In the genomic region with DNA sequence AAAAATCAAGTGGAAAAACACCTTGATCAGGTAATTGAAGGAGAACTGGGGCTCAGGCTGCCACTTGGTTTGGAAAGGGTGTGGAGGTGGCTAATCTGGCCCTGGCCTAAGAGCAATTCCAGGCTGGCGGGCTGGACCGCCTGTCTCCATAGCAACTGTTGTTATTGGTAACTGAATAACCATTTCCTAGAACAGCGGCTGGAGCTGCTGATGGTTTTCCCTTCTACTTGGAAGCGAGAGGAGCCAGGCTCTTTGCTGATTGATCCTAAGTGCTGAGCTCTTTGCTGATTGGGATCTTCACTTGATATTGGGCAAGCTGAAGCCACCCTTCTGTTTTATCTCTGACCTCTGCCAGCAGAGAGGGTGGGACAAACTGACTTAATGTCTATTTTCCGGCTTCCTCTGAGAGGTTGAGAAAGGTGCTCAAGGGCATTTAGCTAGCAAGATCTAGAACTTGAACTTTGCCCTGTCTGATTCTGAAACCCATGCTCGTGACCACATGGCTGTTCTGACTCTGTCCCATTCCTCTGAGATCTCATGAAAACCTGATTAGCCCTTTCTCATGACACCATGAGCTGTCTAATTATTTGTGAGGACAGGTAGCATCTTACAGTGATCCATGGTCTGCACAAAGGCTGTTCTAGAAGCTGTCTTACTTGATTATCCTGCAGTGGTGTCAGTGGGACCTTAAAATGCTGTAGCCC, we compare ENCODE assay signal across 9 cellular contexts.
A peak's percentile ranks its signal among the peaks of the same experiment; 100 is the strongest.
DNase-seq lines count a peak whose midpoint lies in the region; ATAC-seq and TF ChIP-seq lines count a peak whose summit lies in the region.
"Had no signal": no experiment of that assay in that cellular context is flagged by ENCODE, and none has a peak within 500 bp of the region (broad histone marks: within the 10 kb centered on the region; RNA-seq: fewer than 3 reads in every experiment).

No MANE protein-coding gene starts in this region.

- H3K9me3 ChIP-seq in MG63 (no peaks in the 10 kb centered on the region; the same call in 1 of the 2 replicates), A673 (ENCODE audit: low read depth, low read length, poor library complexity, severe bottlenecking) (no peaks in the 10 kb centered on the region)

- BruUV-seq in A673 (replicated peaks; lab: Mats Ljungman, UMichigan): no TSS peak

- CTCF ChIA-PET in A673 (lab: Charles Lee): no interaction called here

- ATAC-seq in GM19324 (IDR thresholded peaks at IDR 0.05; ENCODE audit: low FRiP score, unreplicated experiment): peak; percentile 56

- DNase-seq in AG08395 (ENCODE audit: low spot score): peak; percentile 28
- DNase-seq in NCI-H774 (lab: John Stamatoyannopoulos, UW): peak; percentile 70
- peak in 24 of 42 donors; percentile 4 to 49 (median 24) for DNase-seq in head of caudate nucleus
- DNase-seq in MG63: no peak
- DNase-seq in A673 (ENCODE audit: low spot score): no peak
- DNase-seq in amniotic stem cell (lab: John Stamatoyannopoulos, UW): no peak
- DNase-seq in NOMO-1 (lab: John Stamatoyannopoulos, UW; ENCODE audit: unreplicated experiment in 2 of 2): no peak
- DNase-seq: naive B cell had no signal

- no peak overlapping the region for H3K27ac ChIP-seq in A673 (ENCODE audit: low read depth, low read length, poor library complexity, severe bottlenecking)

- no peaks in the 10 kb centered on the region for H3K36me3 ChIP-seq in MG63
- no peaks in the 10 kb centered on the region for H3K36me3 ChIP-seq in A673 (ENCODE audit: insufficient read depth, low read length, poor library complexity, severe bottlenecking)

- H3K4me1 ChIP-seq in A673 (ENCODE audit: insufficient read depth, low read length, poor library complexity, severe bottlenecking): no peaks in the 10 kb centered on the region

- POLR2A ChIA-PET in A673 (lab: Charles Lee; ENCODE audit: low non-redundant PET): no interaction called here

- intact Hi-C loops in head of caudate nucleus (cut with DNase I) (no loop called here), A673 (cut with micrococcal nuclease; ENCODE audit: unreplicated experiment) (no loop called here)

- TF ChIP-seq CTCF in A673 (conservative IDR thresholded peaks at IDR 0.05; ENCODE audit: low read depth, low read length): no peak

- no peak overlapping the region for H3K4me3 ChIP-seq in MG63
- H3K4me3 ChIP-seq in A673 (ENCODE audit: low read depth, low read length, poor library complexity, severe bottlenecking): no peak overlapping the region

- peaks cover 2% of the 10 kb centered on the region; the same call in 1 of the 2 replicates for H3K27me3 ChIP-seq in MG63
- no peaks in the 10 kb centered on the region for H3K27me3 ChIP-seq in A673 (replicated peaks; ENCODE audit: insufficient read depth, low read depth, low read length, poor library complexity)

Comparison
In these comparisons a context has a peak if more than half of its experiments do, and no peak if none do; other contexts are left out.
1. DNase-seq: peak in AG08395 (single experiment), NCI-H774 (single experiment) and head of caudate nucleus (24 of 42); none in MG63 (single experiment), A673 (single experiment), amniotic stem cell (single experiment) and NOMO-1 (0 of 2).